Comparison of ENCODE assay signal across 2 cellular contexts in genomic region chr2:107558295-107558694, GRCh38.
TF ChIP-seq lines count a peak whose summit lies in the region.

No MANE protein-coding gene starts in this region.

TF ChIP-seq in GM23338, 12 proteins besides CTCF, POLR2A, EP300 and RAD21:
- TF ChIP-seq ZNF462 (CRISPR knock-in tag; IDR thresholded peaks at IDR 0.05) (no peak), ZNF114 (CRISPR knock-in tag; IDR thresholded peaks at IDR 0.05) (no peak), ZNF331 (CRISPR knock-in tag; IDR thresholded peaks at IDR 0.05; ENCODE audit: low read depth) (no peak), REST (IDR thresholded peaks at IDR 0.05; ENCODE audit: unreplicated experiment) (no peak), CREB1 (CRISPR knock-in tag; IDR thresholded peaks at IDR 0.05; ENCODE audit: low read depth) (no peak), ETS1 (IDR thresholded peaks at IDR 0.05) (no peak), NANOG (IDR thresholded peaks at IDR 0.05; ENCODE audit: borderline replicate concordance) (no peak), JUNB (IDR thresholded peaks at IDR 0.05; ENCODE audit: unreplicated experiment) (no peak), EZH2phosphoT487 (IDR thresholded peaks at IDR 0.05; ENCODE audit: unreplicated experiment) (no peak), POLR2AphosphoS5 (IDR thresholded peaks at IDR 0.05; ENCODE audit: low read depth) (no peak), STAT1 (IDR thresholded peaks at IDR 0.05; ENCODE audit: unreplicated experiment) (no peak), EZH2 (IDR thresholded peaks at IDR 0.05; ENCODE audit: low read depth, unreplicated experiment) (no peak)

TF ChIP-seq in WTC11, 78 proteins besides CTCF, POLR2A, EP300 and RAD21 (continued from another document):
- TF ChIP-seq, protein P1, sequence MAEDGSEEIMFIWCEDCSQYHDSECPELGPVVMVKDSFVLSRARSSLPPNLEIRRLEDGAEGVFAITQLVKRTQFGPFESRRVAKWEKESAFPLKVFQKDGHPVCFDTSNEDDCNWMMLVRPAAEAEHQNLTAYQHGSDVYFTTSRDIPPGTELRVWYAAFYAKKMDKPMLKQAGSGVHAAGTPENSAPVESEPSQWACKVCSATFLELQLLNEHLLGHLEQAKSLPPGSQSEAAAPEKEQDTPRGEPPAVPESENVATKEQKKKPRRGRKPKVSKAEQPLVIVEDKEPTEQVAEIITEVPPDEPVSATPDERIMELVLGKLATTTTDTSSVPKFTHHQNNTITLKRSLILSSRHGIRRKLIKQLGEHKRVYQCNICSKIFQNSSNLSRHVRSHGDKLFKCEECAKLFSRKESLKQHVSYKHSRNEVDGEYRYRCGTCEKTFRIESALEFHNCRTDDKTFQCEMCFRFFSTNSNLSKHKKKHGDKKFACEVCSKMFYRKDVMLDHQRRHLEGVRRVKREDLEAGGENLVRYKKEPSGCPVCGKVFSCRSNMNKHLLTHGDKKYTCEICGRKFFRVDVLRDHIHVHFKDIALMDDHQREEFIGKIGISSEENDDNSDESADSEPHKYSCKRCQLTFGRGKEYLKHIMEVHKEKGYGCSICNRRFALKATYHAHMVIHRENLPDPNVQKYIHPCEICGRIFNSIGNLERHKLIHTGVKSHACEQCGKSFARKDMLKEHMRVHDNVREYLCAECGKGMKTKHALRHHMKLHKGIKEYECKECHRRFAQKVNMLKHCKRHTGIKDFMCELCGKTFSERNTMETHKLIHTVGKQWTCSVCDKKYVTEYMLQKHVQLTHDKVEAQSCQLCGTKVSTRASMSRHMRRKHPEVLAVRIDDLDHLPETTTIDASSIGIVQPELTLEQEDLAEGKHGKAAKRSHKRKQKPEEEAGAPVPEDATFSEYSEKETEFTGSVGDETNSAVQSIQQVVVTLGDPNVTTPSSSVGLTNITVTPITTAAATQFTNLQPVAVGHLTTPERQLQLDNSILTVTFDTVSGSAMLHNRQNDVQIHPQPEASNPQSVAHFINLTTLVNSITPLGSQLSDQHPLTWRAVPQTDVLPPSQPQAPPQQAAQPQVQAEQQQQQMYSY (CRISPR knock-in tag; IDR thresholded peaks at IDR 0.05) = no peak
- no peak for TF ChIP-seq ELF4 (CRISPR knock-in tag; IDR thresholded peaks at IDR 0.05; ENCODE audit: low read depth)
- TF ChIP-seq, protein P2, sequence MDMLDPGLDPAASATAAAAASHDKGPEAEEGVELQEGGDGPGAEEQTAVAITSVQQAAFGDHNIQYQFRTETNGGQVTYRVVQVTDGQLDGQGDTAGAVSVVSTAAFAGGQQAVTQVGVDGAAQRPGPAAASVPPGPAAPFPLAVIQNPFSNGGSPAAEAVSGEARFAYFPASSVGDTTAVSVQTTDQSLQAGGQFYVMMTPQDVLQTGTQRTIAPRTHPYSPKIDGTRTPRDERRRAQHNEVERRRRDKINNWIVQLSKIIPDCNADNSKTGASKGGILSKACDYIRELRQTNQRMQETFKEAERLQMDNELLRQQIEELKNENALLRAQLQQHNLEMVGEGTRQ (CRISPR knock-in tag; IDR thresholded peaks at IDR 0.05) = no peak
